Comparison of ENCODE assay signal across 10 cellular contexts in genomic region chr11:405323-405975, GRCh38. TPM values are rescaled to one million over a fixed set of nuclear protein-coding genes. Genes with fewer than 3 reads are reported as not detected.
DNase-seq lines count a peak whose midpoint lies in the region; ATAC-seq and TF ChIP-seq lines count a peak whose summit lies in the region.
"Had no signal": no experiment of that assay in that cellular context is flagged by ENCODE, and none has a peak within 500 bp of the region (broad histone marks: within the 10 kb centered on the region; RNA-seq: fewer than 3 reads in every experiment).

No MANE protein-coding gene starts in this region.

- no peak for DNase-seq in CD4-positive, alpha-beta T cell
- no peak for DNase-seq in NT2/D1 (ENCODE audit: low read depth, low spot score)
- DNase-seq in endodermal cell: no peak
- peak in 1 of 9 donors; percentile 6 for DNase-seq in naive thymus-derived CD4-positive, alpha-beta T cell
- no peak for DNase-seq in ecto neural progenitor cell (ENCODE audit: low spot score)
- DNase-seq in ureter (ENCODE audit: low spot score): no peak
- DNase-seq in NAMALWA (ENCODE audit: low spot score): no peak
- no peak for DNase-seq in NCI-H1930 (lab: John Stamatoyannopoulos, UW)
- DNase-seq: SHP77 treated with DMSO at 0.1 percent for 48 hours had no signal

- H3K27ac ChIP-seq in CD4-positive, alpha-beta T cell (ENCODE audit: low read depth, low read length): no peak overlapping the region
- no peak overlapping the region for H3K27ac ChIP-seq in endodermal cell (ENCODE audit: low read depth, low read length)
- H3K27ac ChIP-seq in naive thymus-derived CD4-positive, alpha-beta T cell (ENCODE audit: low read depth, low read length): peak overlapping the region; percentile 17
- H3K27ac ChIP-seq: epithelial cell of prostate had no signal

- H3K4me3 ChIP-seq in NT2/D1 (ENCODE audit: insufficient read length, low read depth) (no peak overlapping the region), endodermal cell (ENCODE audit: low read length) (no peak overlapping the region)
- no peak overlapping the region for H3K4me3 ChIP-seq in naive thymus-derived CD4-positive, alpha-beta T cell (ENCODE audit: low read length)

- peaks cover 8% of the 10 kb centered on the region for H3K4me1 Mint-ChIP-seq in CD4-positive, alpha-beta T cell (ENCODE audit: low read depth)
- H3K4me1 Mint-ChIP-seq in endodermal cell: peaks cover 2% of the 10 kb centered on the region
- peaks cover 4 to 21% (median 6%) of the 10 kb centered on the region in 7 donors for H3K4me1 Mint-ChIP-seq in naive thymus-derived CD4-positive, alpha-beta T cell

- H3K4me1 ChIP-seq in NT2/D1 (ENCODE audit: insufficient read depth, insufficient read length) (peaks cover 20% of the 10 kb centered on the region), endodermal cell (ENCODE audit: control insufficient read depth, insufficient read depth, low read length) (peaks cover 3% of the 10 kb centered on the region)
- peaks cover 9 to 13% of the 10 kb centered on the region in 2 donors for H3K4me1 ChIP-seq in naive thymus-derived CD4-positive, alpha-beta T cell (ENCODE audit: control insufficient read depth in 2 of 2, insufficient read depth in 2 of 2, low read length in 2 of 2)

- intact Hi-C loops in CD4-positive, alpha-beta T cell (cut with DNase I, micrococcal nuclease): loop anchor here in 1 of 2 experiments (5.0 kb wide), 2 partner anchors 168 to 172 kb away; partner anchors contain the start of genes PHRF1, PSMD13 and SIRT3
- intact Hi-C loops in naive thymus-derived CD4-positive, alpha-beta T cell (cut with micrococcal nuclease): loop anchor here in 1 of 2 donors (5.0 kb wide), 2 partner anchors 138 to 317 kb away; no protein-coding TSS in a partner anchor

- peak overlapping the region; percentile 82 for H3K9ac ChIP-seq in NT2/D1 (ENCODE audit: insufficient read length, low read depth)
- H3K9ac ChIP-seq in endodermal cell (ENCODE audit: extremely low read depth, low read length, poor library complexity, severe bottlenecking): no peak overlapping the region

- 89% methylated on average over 10 to 21 of the region's 21 CpGs for WGBS in endodermal cell (ENCODE audit: insufficient coverage in 1 of 2, insufficient read length in 1 of 2), 2 experiments

- no peak for TF ChIP-seq CTCF in CD4-positive, alpha-beta T cell (IDR thresholded peaks at IDR 0.05)
- peak; percentile 13 for TF ChIP-seq CTCF in endodermal cell (conservative IDR thresholded peaks at IDR 0.05)

- H3K27me3 ChIP-seq in CD4-positive, alpha-beta T cell (ENCODE audit: control insufficient read depth, insufficient read depth, low read length): no peaks in the 10 kb centered on the region
- peaks cover 15% of the 10 kb centered on the region for H3K27me3 ChIP-seq in NT2/D1 (ENCODE audit: insufficient read depth, insufficient read length)
- no peaks in the 10 kb centered on the region for H3K27me3 ChIP-seq in endodermal cell (ENCODE audit: control insufficient read depth, insufficient read depth, low read length, poor library complexity, severe bottlenecking)
- no peaks in the 10 kb centered on the region for H3K27me3 ChIP-seq in naive thymus-derived CD4-positive, alpha-beta T cell (ENCODE audit: control insufficient read depth in 2 of 2, insufficient read depth in 2 of 2, low read length in 2 of 2)

- H3K36me3 ChIP-seq in NT2/D1 (ENCODE audit: insufficient read depth, insufficient read length, low read length): no peaks in the 10 kb centered on the region
- no peaks in the 10 kb centered on the region for H3K36me3 ChIP-seq in endodermal cell (ENCODE audit: control insufficient read depth, insufficient read depth, low read length)
- peaks cover 0 to 34% (median 0%) of the 10 kb centered on the region in 3 experiments for H3K36me3 ChIP-seq in naive thymus-derived CD4-positive, alpha-beta T cell (ENCODE audit: control insufficient read depth in 2 of 3, insufficient read depth in 3 of 3, low read length in 3 of 3)

- no peaks in the 10 kb centered on the region for H3K9me3 Mint-ChIP-seq in CD4-positive, alpha-beta T cell
- H3K9me3 Mint-ChIP-seq in endodermal cell: no peaks in the 10 kb centered on the region
- no peaks in the 10 kb centered on the region for H3K9me3 Mint-ChIP-seq in naive thymus-derived CD4-positive, alpha-beta T cell

- POLR2A ChIA-PET in CD4-positive, alpha-beta T cell (lab: Charles Lee): interaction anchor here (0.5 to 7.3 kb wide), 8 partner anchors 8 to 170 kb away, joined by 3 to 88 read pairs (median 16); partner anchors contain the start of genes PTDSS2, RNH1 and SIGIRR
- POLR2A ChIA-PET in naive thymus-derived CD4-positive, alpha-beta T cell (lab: Charles Lee): interaction anchor here (0.7 to 7.7 kb wide), 7 partner anchors 9 to 130 kb away, joined by 3 to 109 read pairs (median 7); partner anchors contain the start of genes PGGHG, PTDSS2 and SIGIRR

- H3K36me3 Mint-ChIP-seq in CD4-positive, alpha-beta T cell (ENCODE audit: low read depth): peaks cover 4% of the 10 kb centered on the region
- peaks cover 7% of the 10 kb centered on the region for H3K36me3 Mint-ChIP-seq in endodermal cell (ENCODE audit: low read depth)
- peaks cover 0 to 2% (median 0%) of the 10 kb centered on the region in 5 donors for H3K36me3 Mint-ChIP-seq in naive thymus-derived CD4-positive, alpha-beta T cell

- no peaks in the 10 kb centered on the region for H3K9me3 ChIP-seq in CD4-positive, alpha-beta T cell (ENCODE audit: control insufficient read depth, low read length)
- H3K9me3 ChIP-seq in NT2/D1 (ENCODE audit: insufficient read depth, low read length): no peaks in the 10 kb centered on the region
- H3K9me3 ChIP-seq in endodermal cell (ENCODE audit: control insufficient read depth, low read length): no peaks in the 10 kb centered on the region
- no peaks in the 10 kb centered on the region for H3K9me3 ChIP-seq in naive thymus-derived CD4-positive, alpha-beta T cell (ENCODE audit: control insufficient read depth in 2 of 3, low read length in 3 of 3)

- CTCF ChIA-PET in CD4-positive, alpha-beta T cell (lab: Charles Lee): interaction anchor here (1.6 to 4.3 kb wide), 3 partner anchors 9 to 45 kb away, joined by 9 to 39 read pairs (median 37); partner anchors contain the start of gene PTDSS2
- CTCF ChIA-PET in naive thymus-derived CD4-positive, alpha-beta T cell (lab: Charles Lee): interaction anchor here (3.3 kb wide), 1 partner anchor 44 kb away, joined by 36 read pairs; the partner anchor contains the start of gene PTDSS2

- no peaks in the 10 kb centered on the region for H3K27me3 Mint-ChIP-seq in CD4-positive, alpha-beta T cell
- H3K27me3 Mint-ChIP-seq in endodermal cell (ENCODE audit: insufficient read depth): peaks cover 2% of the 10 kb centered on the region
- no peaks in the 10 kb centered on the region for H3K27me3 Mint-ChIP-seq in naive thymus-derived CD4-positive, alpha-beta T cell

- no peak for ATAC-seq in CD4-positive, alpha-beta T cell (ENCODE audit: poor library complexity)
- no peak for ATAC-seq in naive thymus-derived CD4-positive, alpha-beta T cell

- peak overlapping the region; percentile 61 for H3K27ac Mint-ChIP-seq in CD4-positive, alpha-beta T cell
- H3K27ac Mint-ChIP-seq in endodermal cell: no peak overlapping the region
- H3K27ac Mint-ChIP-seq in naive thymus-derived CD4-positive, alpha-beta T cell: peak overlapping the region in 8 of 9 donors; percentile 51 to 82 (median 67)

- peak overlapping the region; percentile 74 for H3K4me3 Mint-ChIP-seq in CD4-positive, alpha-beta T cell
- H3K4me3 Mint-ChIP-seq in endodermal cell: peak overlapping the region; percentile 35
- peak overlapping the region in 4 of 10 donors; percentile 35 to 79 (median 46) for H3K4me3 Mint-ChIP-seq in naive thymus-derived CD4-positive, alpha-beta T cell

RNA-seq across cellular contexts. Expression of gene SIGIRR, which starts 9.3 kb away (rescaled TPM):
- total RNA-seq in CD4-positive, alpha-beta T cell: 100 to 1,000 TPM; 358 to 392 TPM
- total RNA-seq in endodermal cell: 10 to 100 TPM; 63.3 to 67.4 TPM
- 18.6 TPM for polyA plus RNA-seq in endodermal cell (2013, experiment 1 of 2)
- polyA plus RNA-seq in endodermal cell (2013, experiment 2 of 2): 14.9 TPM
- total RNA-seq in naive thymus-derived CD4-positive, alpha-beta T cell: 100 to 1,000 TPM; 210 to 497 (median 392) TPM
- 100 to 1,000 TPM; 223 to 305 TPM for polyA plus RNA-seq in naive thymus-derived CD4-positive, alpha-beta T cell
- 73.9 TPM for total RNA-seq in ureter

RNA-seq across cellular contexts. Expression of gene PKP3, which starts 11.4 kb away (rescaled TPM):
- under 1 TPM in 1 of 2 experiments, not detected in 1; 0.60 TPM for total RNA-seq in CD4-positive, alpha-beta T cell
- 10 to 100 TPM; 35.4 to 44.8 TPM for total RNA-seq in endodermal cell
- 1.2 TPM for polyA plus RNA-seq in endodermal cell (2013, experiment 1 of 2)
- polyA plus RNA-seq in endodermal cell (2013, experiment 2 of 2): 0.62 TPM
- total RNA-seq in naive thymus-derived CD4-positive, alpha-beta T cell: not detected
- not detected for polyA plus RNA-seq in naive thymus-derived CD4-positive, alpha-beta T cell
- total RNA-seq in ureter: 78.5 TPM

RNA-seq across cellular contexts. Expression of gene B4GALNT4, which starts 36.1 kb away (rescaled TPM):
- 1 to 10 TPM; 4.2 to 6.0 TPM for total RNA-seq in CD4-positive, alpha-beta T cell
- total RNA-seq in endodermal cell: 100 to 1,000 TPM; 109 to 118 TPM
- polyA plus RNA-seq in endodermal cell (2013, experiment 1 of 2): 126 TPM
- 105 TPM for polyA plus RNA-seq in endodermal cell (2013, experiment 2 of 2)
- 10 to 100 TPM in 2 of 5 experiments, 1 to 10 TPM in 3; 1.2 to 11.8 (median 3.5) TPM for total RNA-seq in naive thymus-derived CD4-positive, alpha-beta T cell
- under 1 TPM in 1 of 2 donors, not detected in 1; 0.14 TPM for polyA plus RNA-seq in naive thymus-derived CD4-positive, alpha-beta T cell
- total RNA-seq in ureter: 3.3 TPM

RNA-seq across cellular contexts. Expression of gene ANO9, which starts 36.4 kb away (rescaled TPM):
- 100 to 1,000 TPM; 109 to 114 TPM for total RNA-seq in CD4-positive, alpha-beta T cell
- total RNA-seq in endodermal cell: 10 to 100 TPM; 16.8 to 17.8 TPM
- polyA plus RNA-seq in endodermal cell (2013, experiment 1 of 2): 1.2 TPM
- 0.50 TPM for polyA plus RNA-seq in endodermal cell (2013, experiment 2 of 2)
- 100 to 1,000 TPM in 1 of 5 experiments, 10 to 100 TPM in 4; 85.2 to 107 (median 94.0) TPM for total RNA-seq in naive thymus-derived CD4-positive, alpha-beta T cell
- 1 to 10 TPM; 9.0 to 9.7 TPM for polyA plus RNA-seq in naive thymus-derived CD4-positive, alpha-beta T cell
- total RNA-seq in ureter: 17.9 TPM

RNA-seq across cellular contexts. Expression of gene PTDSS2, which starts 44.6 kb away (rescaled TPM):
- 10 to 100 TPM; 15.2 to 18.4 TPM for total RNA-seq in CD4-positive, alpha-beta T cell
- total RNA-seq in endodermal cell (10 to 100 TPM; 55.2 to 56.1 TPM), ureter (28.6 TPM)
- 37.5 TPM for polyA plus RNA-seq in endodermal cell (2013, experiment 1 of 2)
- 32.8 TPM for polyA plus RNA-seq in endodermal cell (2013, experiment 2 of 2)
- 10 to 100 TPM; 19.3 to 27.7 (median 23.4) TPM for total RNA-seq in naive thymus-derived CD4-positive, alpha-beta T cell
- 1 to 10 TPM; 9.0 to 9.9 TPM for polyA plus RNA-seq in naive thymus-derived CD4-positive, alpha-beta T cell

Comparison
In these comparisons a context has a peak if more than half of its experiments do, and no peak if none do; other contexts are left out.
1. RNA of gene PKP3, which starts 11.4 kb away (total RNA-seq): 78.5 TPM in ureter (single experiment) and 35.4 to 44.8 TPM in endodermal cell; 0.60 TPM in CD4-positive, alpha-beta T cell and not detected in naive thymus-derived CD4-positive, alpha-beta T cell; every median in the first group is over 10 times any median in the second.
2. RNA of gene B4GALNT4, which starts 36.1 kb away (total RNA-seq): 109 to 118 TPM in endodermal cell; 4.2 to 6.0 TPM in CD4-positive, alpha-beta T cell, 1.2 to 11.8 TPM in naive thymus-derived CD4-positive, alpha-beta T cell and 3.3 TPM in ureter (single experiment); every median in the first group is over 4 times any median in the second.